27 cellular contexts compared by ENCODE assay signal in the genomic region with DNA sequence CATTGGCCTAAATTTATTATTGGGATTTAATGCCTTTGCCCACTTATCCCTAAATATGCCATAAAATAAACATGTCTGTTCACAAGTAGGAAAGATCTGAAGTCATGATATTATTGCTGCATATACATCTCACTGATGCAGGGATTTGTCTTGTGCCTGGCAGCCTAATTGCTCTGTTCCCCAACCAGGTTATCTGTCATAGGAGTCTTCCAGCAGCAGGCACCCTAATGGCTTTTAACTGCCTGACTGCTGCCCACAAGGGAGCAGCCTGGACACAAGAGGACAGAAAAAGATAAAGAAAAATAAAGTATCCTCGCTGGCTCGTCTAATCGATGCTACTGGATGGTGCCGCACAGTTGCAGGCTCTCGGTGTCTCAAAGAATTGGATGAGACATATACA.
"Had no signal": no experiment of that assay in that cellular context is flagged by ENCODE, and none has a peak within 500 bp of the region (broad histone marks: within the 10 kb centered on the region; RNA-seq: fewer than 3 reads in every experiment).

No MANE protein-coding gene starts in this region.

- H3K27ac ChIP-seq: neural progenitor cell, ovary, parathyroid adenoma, psoas muscle, right lobe of liver, sigmoid colon, suprapubic skin, testis, tibial artery, transverse colon, upper lobe of right lung, uterus had no signal

- H3K9me3 ChIP-seq: ovary, psoas muscle, right lobe of liver, sigmoid colon, suprapubic skin, testis, tibial artery, transverse colon, upper lobe of right lung, uterus had no signal

- H3K36me3 ChIP-seq: neural progenitor cell, ovary, right lobe of liver, sigmoid colon, suprapubic skin, tibial artery, transverse colon, upper lobe of right lung, uterus had no signal

- H3K27me3 ChIP-seq: neural progenitor cell, ovary, right lobe of liver, sigmoid colon, suprapubic skin, testis, tibial artery, transverse colon, upper lobe of right lung, uterus had no signal

- ATAC-seq: natural killer cell; psoas muscle; right cardiac atrium; right lobe of liver; stimulated activated memory B cell treated with anti-CD40 and anti-IgM and Interleukin-4, amounts not matched to agents 10 μg/mL and 1 μg/mL and 100 μg/mL, for 72 hours; stimulated activated naive CD8-positive, alpha-beta T cell treated with anti-CD3 and anti-CD28 coated beads, Interleukin-15, amount 100 ng/mL, for 72 hours; stimulated activated naive CD8-positive, alpha-beta T cell treated with anti-CD3 and anti-CD28 coated beads, Interleukin-15, Interleukin-2, amounts not matched to agents 100 U/mL and 50 U/mL, for 24 hours; upper lobe of right lung had no signal

- H3K4me3 ChIP-seq: neural progenitor cell, ovary, psoas muscle, right lobe of liver, sigmoid colon, suprapubic skin, testis, tibial artery, transverse colon, upper lobe of right lung, uterus had no signal

- DNase-seq: natural killer cell; occipital lobe; ovary; posterior cingulate gyrus; psoas muscle; right cardiac atrium; right lobe of liver; sigmoid colon; small intestine; stimulated activated CD4-positive, alpha-beta T cell treated with anti-CD3 and anti-CD28 coated beads, Interleukin-12 subunit alpha, Interleukin-12 subunit beta, amount 100 ng/mL, for 4 hours; stimulated activated CD4-positive, alpha-beta T cell treated with anti-CD3 and anti-CD28 coated beads, Interleukin-1b, Interleukin-23, amount 100 ng/mL, for 48 hours; stimulated activated CD4-positive, alpha-beta T cell treated with anti-CD3 and anti-CD28 coated beads, Interleukin-4, amount 100 ng/mL, for 1 hour; stimulated activated CD4-positive, alpha-beta T cell treated with anti-CD3 and anti-CD28 coated beads, Interleukin-4, amount 100 ng/mL, for 4 hours; stimulated activated CD8-positive, alpha-beta memory T cell treated with anti-CD3 and anti-CD28 coated beads, Interleukin-4, amount 100 ng/mL, for 48 hours; stimulated activated naive CD4-positive, alpha-beta T cell; stimulated activated naive CD8-positive, alpha-beta T cell treated with anti-CD3 and anti-CD28 coated beads, Interleukin-15, amount 100 ng/mL, for 72 hours; stimulated activated naive CD8-positive, alpha-beta T cell treated with anti-CD3 and anti-CD28 coated beads, Interleukin-15, Interleukin-2, amounts not matched to agents 100 U/mL and 50 U/mL, for 24 hours; substantia nigra; testis; tibial artery; transverse colon; upper lobe of right lung; uterus had no signal

- H3K4me1 ChIP-seq: neural progenitor cell, parathyroid adenoma, psoas muscle, right lobe of liver, sigmoid colon, suprapubic skin, testis, tibial artery, transverse colon, upper lobe of right lung, uterus had no signal
